10 cellular contexts compared by ENCODE assay signal in genomic region chr10:3622845-3623621, GRCh38.
DNase-seq lines count a peak whose midpoint lies in the region; ATAC-seq and TF ChIP-seq lines count a peak whose summit lies in the region.
"Had no signal": no experiment of that assay in that cellular context is flagged by ENCODE, and none has a peak within 500 bp of the region (broad histone marks: within the 10 kb centered on the region; RNA-seq: fewer than 3 reads in every experiment).

No MANE protein-coding gene starts in this region.

- H3K4me3 Mint-ChIP-seq in natural killer cell treated with Interleukin-12 subunit alpha and Interleukin-12 subunit beta and Interleukin-15 and Interleukin-18, amount 100 ng/mL, for 72 hours = peak overlapping the region; percentile 65
- no peak overlapping the region for H3K4me3 Mint-ChIP-seq in natural killer cell

- H3K36me3 Mint-ChIP-seq in natural killer cell treated with Interleukin-12 subunit alpha and Interleukin-12 subunit beta and Interleukin-15 and Interleukin-18, amount 100 ng/mL, for 72 hours = peaks cover 13% of the 10 kb centered on the region
- peaks cover 10% of the 10 kb centered on the region for H3K36me3 Mint-ChIP-seq in natural killer cell

- H3K4me3 ChIP-seq in coronary artery (no peak overlapping the region), tibial artery (no peak overlapping the region)
- H3K4me3 ChIP-seq: SK-N-MC had no signal

- no peaks in the 10 kb centered on the region for H3K27me3 ChIP-seq in tibial artery

- peak overlapping the region; percentile 25 to 45 for H3K27ac Mint-ChIP-seq in natural killer cell treated with Interleukin-12 subunit alpha and Interleukin-12 subunit beta and Interleukin-15 and Interleukin-18, amount 100 ng/mL, for 72 hours
- no peak overlapping the region for H3K27ac Mint-ChIP-seq in natural killer cell

- no peak for DNase-seq in natural killer cell treated with Interleukin-12 subunit alpha and Interleukin-12 subunit beta and Interleukin-15 and Interleukin-18, amount 100 ng/mL, for 72 hours (ENCODE audit: low spot score)
- DNase-seq in natural killer cell (no peak), coronary artery (ENCODE audit: low spot score) (no peak), tibial artery (no peak), GOT3 (lab: John Stamatoyannopoulos, UW) (no peak), NCI-H1417 treated with DMSO at 0.1 percent for 48 hours (lab: John Stamatoyannopoulos, UW) (no peak)
- DNase-seq: hypothalamus had no signal

- H3K9me3 ChIP-seq in tibial artery = no peaks in the 10 kb centered on the region

- intact Hi-C loops in natural killer cell (cut with micrococcal nuclease) = no loop called here
- intact Hi-C loops in tibial artery (cut with DNase I; ENCODE audit: low total_unique reads) = no loop called here

- ATAC-seq in natural killer cell treated with Interleukin-12 subunit alpha and Interleukin-12 subunit beta and Interleukin-15 and Interleukin-18, amount 100 ng/mL, for 72 hours = peak in 1 of 2 donors; percentile 75
- ATAC-seq in natural killer cell (no peak), HG03442 (IDR thresholded peaks at IDR 0.05; ENCODE audit: unreplicated experiment) (peak; percentile 55), HG03460 (IDR thresholded peaks at IDR 0.05; ENCODE audit: unreplicated experiment) (no peak)

- peaks cover 10 to 12% of the 10 kb centered on the region in 2 donors for H3K27me3 Mint-ChIP-seq in natural killer cell treated with Interleukin-12 subunit alpha and Interleukin-12 subunit beta and Interleukin-15 and Interleukin-18, amount 100 ng/mL, for 72 hours
- H3K27me3 Mint-ChIP-seq in natural killer cell (ENCODE audit: low read depth in 2 of 2) = peaks cover 9 to 32% of the 10 kb centered on the region in 2 donors

- peaks cover 7% of the 10 kb centered on the region for H3K9me3 Mint-ChIP-seq in natural killer cell treated with Interleukin-12 subunit alpha and Interleukin-12 subunit beta and Interleukin-15 and Interleukin-18, amount 100 ng/mL, for 72 hours
- peaks cover 4 to 5% of the 10 kb centered on the region in 2 donors for H3K9me3 Mint-ChIP-seq in natural killer cell

- peaks cover 0 to 37% (median 10%) of the 10 kb centered on the region in 4 donors for H3K4me1 ChIP-seq in tibial artery

- H3K27ac ChIP-seq in coronary artery (peak overlapping the region; percentile 47 to 85), tibial artery (peak overlapping the region; percentile 69 to 73)
- H3K27ac ChIP-seq: SK-N-MC had no signal

- TF ChIP-seq CTCF in natural killer cell (IDR thresholded peaks at IDR 0.05) (no peak), coronary artery (IDR thresholded peaks at IDR 0.05) (no peak), tibial artery (IDR thresholded peaks at IDR 0.05) (no peak)

- peaks cover 8 to 10% of the 10 kb centered on the region in 2 donors for H3K4me1 Mint-ChIP-seq in natural killer cell treated with Interleukin-12 subunit alpha and Interleukin-12 subunit beta and Interleukin-15 and Interleukin-18, amount 100 ng/mL, for 72 hours (ENCODE audit: low read depth in 2 of 2)
- H3K4me1 Mint-ChIP-seq in natural killer cell = peaks cover 8 to 9% of the 10 kb centered on the region in 2 donors

- no peaks in the 10 kb centered on the region for H3K36me3 ChIP-seq in tibial artery

Comparison
In these comparisons a context has a peak if more than half of its experiments do, and no peak if none do; other contexts are left out.
1. H3K27ac Mint-ChIP-seq: peak in natural killer cell treated with Interleukin-12 subunit alpha and Interleukin-12 subunit beta and Interleukin-15 and Interleukin-18, amount 100 ng/mL, for 72 hours (2 of 2); none in natural killer cell (0 of 2).